In genomic region chr21:16071082-16071481, GRCh38 we compare ENCODE assay signal across 12 cellular contexts.
DNase-seq lines count a peak whose midpoint lies in the region; ATAC-seq and TF ChIP-seq lines count a peak whose summit lies in the region.
"Had no signal": no experiment of that assay in that cellular context is flagged by ENCODE, and none has a peak within 500 bp of the region (broad histone marks: within the 10 kb centered on the region; RNA-seq: fewer than 3 reads in every experiment).

No MANE protein-coding gene starts in this region.

- H3K4me1 ChIP-seq in left ventricle myocardium inferior (no peaks in the 10 kb centered on the region), neural progenitor cell (no peaks in the 10 kb centered on the region), foreskin keratinocyte (no peaks in the 10 kb centered on the region)
- no peaks in the 10 kb centered on the region for H3K4me1 ChIP-seq in naive thymus-derived CD4-positive, alpha-beta T cell (ENCODE audit: control insufficient read depth in 2 of 2, insufficient read depth in 2 of 2, low read length in 2 of 2)
- H3K4me1 ChIP-seq: BLaER1, pancreas, upper lobe of left lung had no signal

- H3K36me3 ChIP-seq in left ventricle myocardium inferior (no peaks in the 10 kb centered on the region), neural progenitor cell (no peaks in the 10 kb centered on the region)
- no peaks in the 10 kb centered on the region for H3K36me3 ChIP-seq in naive thymus-derived CD4-positive, alpha-beta T cell (ENCODE audit: control insufficient read depth in 2 of 3, insufficient read depth in 3 of 3, low read length in 3 of 3)
- H3K36me3 ChIP-seq: BLaER1, pancreas, upper lobe of left lung had no signal

- no peaks in the 10 kb centered on the region for H3K79me2 ChIP-seq in neural progenitor cell (ENCODE audit: low read depth)

- H3K9ac ChIP-seq in neural progenitor cell: no peak overlapping the region
- H3K9ac ChIP-seq: BLaER1 had no signal

- TF ChIP-seq CTCF in left ventricle myocardium inferior (IDR thresholded peaks at IDR 0.05; ENCODE audit: borderline replicate concordance): no peak
- TF ChIP-seq CTCF in choroid plexus epithelial cell (conservative IDR thresholded peaks at IDR 0.05; ENCODE audit: low read depth, low read length): no peak
- TF ChIP-seq CTCF in neural progenitor cell (IDR thresholded peaks at IDR 0.05): no peak
- TF ChIP-seq CTCF in foreskin keratinocyte (conservative IDR thresholded peaks at IDR 0.05): no peak

- ATAC-seq in GM18909 (IDR thresholded peaks at IDR 0.05; ENCODE audit: poor library complexity, unreplicated experiment): no peak
- ATAC-seq in naive thymus-derived CD4-positive, alpha-beta T cell: no peak
- no peak for ATAC-seq in natural killer cell treated with Interleukin-12 subunit alpha and Interleukin-12 subunit beta and Interleukin-15 and Interleukin-18, amount 100 ng/mL, for 72 hours
- ATAC-seq in foreskin keratinocyte: no peak
- ATAC-seq: pancreas had no signal

- intact Hi-C loops in left ventricle myocardium inferior (cut with micrococcal nuclease) (no loop called here), cardiac septum (cut with DNase I) (no loop called here)
- intact Hi-C loops in naive thymus-derived CD4-positive, alpha-beta T cell (cut with micrococcal nuclease): no loop called here

- no peak for DNase-seq in left ventricle myocardium inferior
- no peak for DNase-seq in cardiac septum (ENCODE audit: low spot score)
- peak; percentile 46 for DNase-seq in choroid plexus epithelial cell (ENCODE audit: low read depth)
- DNase-seq in neural progenitor cell (ENCODE audit: low spot score): no peak
- DNase-seq in naive thymus-derived CD4-positive, alpha-beta T cell: no peak
- DNase-seq in natural killer cell treated with Interleukin-12 subunit alpha and Interleukin-12 subunit beta and Interleukin-15 and Interleukin-18, amount 100 ng/mL, for 72 hours (ENCODE audit: low spot score): no peak
- DNase-seq in foreskin keratinocyte: no peak
- DNase-seq: pancreas, SIG-M5 had no signal

- H3K27ac ChIP-seq in left ventricle myocardium inferior (replicated peaks) (no peak overlapping the region), neural progenitor cell (no peak overlapping the region), foreskin keratinocyte (no peak overlapping the region)
- H3K27ac ChIP-seq in naive thymus-derived CD4-positive, alpha-beta T cell (ENCODE audit: low read depth, low read length): no peak overlapping the region
- H3K27ac ChIP-seq: BLaER1, pancreas, upper lobe of left lung had no signal

- no peaks in the 10 kb centered on the region for H3K36me3 Mint-ChIP-seq in neural progenitor cell
- no peaks in the 10 kb centered on the region for H3K36me3 Mint-ChIP-seq in naive thymus-derived CD4-positive, alpha-beta T cell
- H3K36me3 Mint-ChIP-seq in natural killer cell treated with Interleukin-12 subunit alpha and Interleukin-12 subunit beta and Interleukin-15 and Interleukin-18, amount 100 ng/mL, for 72 hours: no peaks in the 10 kb centered on the region

- peak overlapping the region; percentile 45 for H2AFZ ChIP-seq in neural progenitor cell (replicated peaks)

- no peaks in the 10 kb centered on the region for H3F3A ChIP-seq in neural progenitor cell (ENCODE audit: low read depth)

- H3K27me3 ChIP-seq in left ventricle myocardium inferior (ENCODE audit: low read depth) (no peaks in the 10 kb centered on the region), neural progenitor cell (no peaks in the 10 kb centered on the region), foreskin keratinocyte (no peaks in the 10 kb centered on the region)
- no peaks in the 10 kb centered on the region for H3K27me3 ChIP-seq in naive thymus-derived CD4-positive, alpha-beta T cell (ENCODE audit: control insufficient read depth in 2 of 2, insufficient read depth in 2 of 2, low read length in 2 of 2)
- H3K27me3 ChIP-seq: BLaER1, upper lobe of left lung had no signal

- no peak overlapping the region for H3K4me2 ChIP-seq in neural progenitor cell
- H3K4me2 ChIP-seq: BLaER1 had no signal

- POLR2A ChIA-PET in naive thymus-derived CD4-positive, alpha-beta T cell (lab: Charles Lee): no interaction called here

- H4K20me1 ChIP-seq in neural progenitor cell (ENCODE audit: low read depth): no peaks in the 10 kb centered on the region
- H4K20me1 ChIP-seq: BLaER1 had no signal

- peaks cover 35% of the 10 kb centered on the region for H3K4me1 Mint-ChIP-seq in neural progenitor cell
- H3K4me1 Mint-ChIP-seq in naive thymus-derived CD4-positive, alpha-beta T cell: no peaks in the 10 kb centered on the region
- H3K4me1 Mint-ChIP-seq in natural killer cell treated with Interleukin-12 subunit alpha and Interleukin-12 subunit beta and Interleukin-15 and Interleukin-18, amount 100 ng/mL, for 72 hours (ENCODE audit: low read depth in 2 of 2): no peaks in the 10 kb centered on the region

- peak overlapping the region; percentile 92 for H3K27ac Mint-ChIP-seq in neural progenitor cell
- no peak overlapping the region for H3K27ac Mint-ChIP-seq in naive thymus-derived CD4-positive, alpha-beta T cell
- H3K27ac Mint-ChIP-seq in natural killer cell treated with Interleukin-12 subunit alpha and Interleukin-12 subunit beta and Interleukin-15 and Interleukin-18, amount 100 ng/mL, for 72 hours: no peak overlapping the region

- H3K27me3 Mint-ChIP-seq in neural progenitor cell (ENCODE audit: insufficient read depth, low read depth): no peaks in the 10 kb centered on the region
- peaks cover 0 to 15% (median 0%) of the 10 kb centered on the region in 5 donors for H3K27me3 Mint-ChIP-seq in naive thymus-derived CD4-positive, alpha-beta T cell
- no peaks in the 10 kb centered on the region for H3K27me3 Mint-ChIP-seq in natural killer cell treated with Interleukin-12 subunit alpha and Interleukin-12 subunit beta and Interleukin-15 and Interleukin-18, amount 100 ng/mL, for 72 hours

- H3K4me3 ChIP-seq in left ventricle myocardium inferior: peak overlapping the region; percentile 26
- H3K4me3 ChIP-seq in choroid plexus epithelial cell (ENCODE audit: low read depth, low read length): peak overlapping the region; percentile 54
- H3K4me3 ChIP-seq in neural progenitor cell: no peak overlapping the region
- H3K4me3 ChIP-seq in naive thymus-derived CD4-positive, alpha-beta T cell (ENCODE audit: low read length): no peak overlapping the region
- H3K4me3 ChIP-seq: BLaER1, pancreas had no signal

- H3K9me3 ChIP-seq in left ventricle myocardium inferior (replicated peaks) (no peaks in the 10 kb centered on the region), neural progenitor cell (ENCODE audit: low read depth) (no peaks in the 10 kb centered on the region)
- no peaks in the 10 kb centered on the region for H3K9me3 ChIP-seq in naive thymus-derived CD4-positive, alpha-beta T cell (ENCODE audit: control insufficient read depth in 2 of 3, low read length in 3 of 3)
- H3K9me3 ChIP-seq: BLaER1, pancreas, upper lobe of left lung had no signal

- H3K4me3 Mint-ChIP-seq in neural progenitor cell: peak overlapping the region; percentile 31
- H3K4me3 Mint-ChIP-seq in naive thymus-derived CD4-positive, alpha-beta T cell: no peak overlapping the region
- H3K4me3 Mint-ChIP-seq in natural killer cell treated with Interleukin-12 subunit alpha and Interleukin-12 subunit beta and Interleukin-15 and Interleukin-18, amount 100 ng/mL, for 72 hours: no peak overlapping the region

- CTCF ChIA-PET in naive thymus-derived CD4-positive, alpha-beta T cell (lab: Charles Lee): no interaction called here

- no peaks in the 10 kb centered on the region for H3K9me3 Mint-ChIP-seq in neural progenitor cell
- no peaks in the 10 kb centered on the region for H3K9me3 Mint-ChIP-seq in naive thymus-derived CD4-positive, alpha-beta T cell
- no peaks in the 10 kb centered on the region for H3K9me3 Mint-ChIP-seq in natural killer cell treated with Interleukin-12 subunit alpha and Interleukin-12 subunit beta and Interleukin-15 and Interleukin-18, amount 100 ng/mL, for 72 hours

Comparison
In these comparisons a context has a peak if more than half of its experiments do, and no peak if none do; other contexts are left out.
1. H3K4me3 ChIP-seq: peak in left ventricle myocardium inferior (single experiment) and choroid plexus epithelial cell (single experiment); none in neural progenitor cell (single experiment) and naive thymus-derived CD4-positive, alpha-beta T cell (single experiment).